In the genomic region with DNA sequence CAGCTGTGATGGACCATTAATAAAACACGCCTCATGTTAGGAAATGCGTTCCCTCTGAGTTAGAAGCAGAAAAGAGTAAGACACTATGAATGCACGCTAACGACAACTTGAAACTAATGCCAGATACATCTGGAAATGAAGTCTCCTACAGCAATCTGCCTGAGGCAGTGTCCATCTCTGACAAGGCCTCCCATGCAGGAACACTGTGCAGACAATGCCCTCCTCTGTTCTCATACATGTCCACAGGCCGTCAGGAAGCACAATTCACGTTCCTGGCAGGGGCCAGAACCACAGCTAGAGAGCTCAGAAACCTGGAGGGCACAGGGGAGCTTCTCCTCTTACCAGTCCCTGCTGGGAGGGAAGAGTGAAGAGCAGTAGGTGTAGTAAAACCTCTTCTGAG, we compare ENCODE assay signal across 15 cellular contexts. TPM values are rescaled to one million over a fixed set of nuclear protein-coding genes. Genes with fewer than 3 reads are reported as not detected.
DNase-seq lines count a peak whose midpoint lies in the region; ATAC-seq and TF ChIP-seq lines count a peak whose summit lies in the region.
"Had no signal": no experiment of that assay in that cellular context is flagged by ENCODE, and none has a peak within 500 bp of the region (broad histone marks: within the 10 kb centered on the region; RNA-seq: fewer than 3 reads in every experiment).

No MANE protein-coding gene starts in this region.

- peak overlapping the region in 1 of 8 donors; percentile 15 for H3K4me3 Mint-ChIP-seq in naive B cell
- H3K4me3 Mint-ChIP-seq: dendritic cell treated with granulocyte-macrophage colony-stimulating factor and Interleukin-4, amounts not matched to agents 40 ng/mL and 50 ng/mL, for 4 days; stimulated activated naive CD8-positive, alpha-beta T cell treated with anti-CD3 and anti-CD28 coated beads, Interleukin-15, Interleukin-2, amounts not matched to agents 100 ng/mL and 50 ng/mL, for 24 hours had no signal

- no peak overlapping the region for H3K27ac ChIP-seq in HEK293 (ENCODE audit: extremely low read depth, low read depth, low read length)
- H3K27ac ChIP-seq in psoas muscle, result no peak overlapping the region
- H3K27ac ChIP-seq: esophagus squamous epithelium, KMS-11 had no signal

- H3K9me3 Mint-ChIP-seq in naive B cell, result no peaks in the 10 kb centered on the region
- H3K9me3 Mint-ChIP-seq: activated T-cell treated with anti-CD3 and anti-CD28 coated beads, Interleukin-2, amount 50 U/mL, for 72 hours; dendritic cell treated with granulocyte-macrophage colony-stimulating factor and Interleukin-4, amounts not matched to agents 40 ng/mL and 50 ng/mL, for 4 days; nephron progenitor cell; stimulated activated naive CD8-positive, alpha-beta T cell treated with anti-CD3 and anti-CD28 coated beads, Interleukin-15, Interleukin-2, amounts not matched to agents 100 ng/mL and 50 ng/mL, for 24 hours had no signal

- no peaks in the 10 kb centered on the region for H3K27me3 Mint-ChIP-seq in naive B cell
- H3K27me3 Mint-ChIP-seq: dendritic cell treated with granulocyte-macrophage colony-stimulating factor and Interleukin-4, amounts not matched to agents 40 ng/mL and 50 ng/mL, for 4 days; stimulated activated naive CD8-positive, alpha-beta T cell treated with anti-CD3 and anti-CD28 coated beads, Interleukin-15, Interleukin-2, amounts not matched to agents 100 ng/mL and 50 ng/mL, for 24 hours had no signal

- H3K4me1 ChIP-seq in HEK293 (ENCODE audit: control insufficient read depth, insufficient read depth, low read length) (peaks cover 11% of the 10 kb centered on the region), psoas muscle (no peaks in the 10 kb centered on the region)

- H3K36me3 Mint-ChIP-seq in naive B cell, result peaks cover 15 to 16% of the 10 kb centered on the region in 2 donors

- intact Hi-C loops in psoas muscle (cut with DNase I), result no loop called here

- no peaks in the 10 kb centered on the region for H3K27me3 ChIP-seq in psoas muscle (ENCODE audit: insufficient read depth in 3 of 3, low read length in 2 of 3)
- H3K27me3 ChIP-seq: esophagus squamous epithelium had no signal

- POLR2A ChIA-PET in HEK293 (lab: Yijun Ruan, JAX), result no interaction called here

- peak overlapping the region in 4 of 6 donors; percentile 65 to 94 (median 76) for H3K27ac Mint-ChIP-seq in naive B cell
- H3K27ac Mint-ChIP-seq: dendritic cell treated with granulocyte-macrophage colony-stimulating factor and Interleukin-4, amounts not matched to agents 40 ng/mL and 50 ng/mL, for 4 days; nephron progenitor cell had no signal

- DNase-seq in Ammon's horn (ENCODE audit: low spot score), result peak; percentile 68
- peak; percentile 15 for DNase-seq in cerebellar cortex (ENCODE audit: low spot score)
- no peak for DNase-seq in naive B cell
- no peak for DNase-seq in psoas muscle
- no peak for DNase-seq in NCI-H345 (lab: John Stamatoyannopoulos, UW)
- DNase-seq: activated T-cell treated with anti-CD3 and anti-CD28 coated beads, Interleukin-2, amount 50 U/mL, for 72 hours; esophagus squamous epithelium; nephron progenitor cell; OCI-M1 had no signal

- H3K4me1 Mint-ChIP-seq in naive B cell, result peaks cover 33 to 50% (median 40%) of the 10 kb centered on the region in 3 donors

- WGBS in psoas muscle, 3 donors, result 78 to 86% (median 84%) methylated on average over 6 of the region's 6 CpGs

- H3K36me3 ChIP-seq in HEK293 (ENCODE audit: control insufficient read depth in 2 of 2, insufficient read depth in 1 of 2, low read length in 2 of 2), result peaks cover 4 to 32% of the 10 kb centered on the region in 2 experiments; a peak in 2 of 3 replicates
- peaks cover 0 to 18% of the 10 kb centered on the region in 2 donors for H3K36me3 ChIP-seq in psoas muscle (ENCODE audit: insufficient read depth in 1 of 2, low read depth in 1 of 2)

- TF ChIP-seq CTCF in HEK293 (tag by site-specific recombination; IDR thresholded peaks at IDR 0.05) (no peak), psoas muscle (IDR thresholded peaks at IDR 0.05) (no peak)

- H3K4me3 ChIP-seq in HEK293 (ENCODE audit: low read depth, low read length) (no peak overlapping the region), psoas muscle (no peak overlapping the region)
- H3K4me3 ChIP-seq: esophagus squamous epithelium had no signal

- ATAC-seq in naive B cell (ENCODE audit: low read depth in 2 of 2) (no peak), HG03159 (IDR thresholded peaks at IDR 0.05; ENCODE audit: unreplicated experiment) (no peak), psoas muscle (no peak), esophagus mucosa (no peak)
- ATAC-seq: activated T-cell treated with anti-CD3 and anti-CD28 coated beads, Interleukin-2, amount 50 U/mL, for 72 hours had no signal

- H3K9me3 ChIP-seq in HEK293 (ENCODE audit: control insufficient read depth, insufficient read depth, low read depth, low read length), result no peaks in the 10 kb centered on the region
- H3K9me3 ChIP-seq in psoas muscle, result no peaks in the 10 kb centered on the region
- H3K9me3 ChIP-seq: esophagus squamous epithelium had no signal

- CTCF ChIA-PET in HEK293 (lab: Yijun Ruan, JAX), result interaction anchor here (0.6 to 3.6 kb wide), 7 partner anchors 12 to 442 kb away, joined by 3 to 30 read pairs (median 3); partner anchors contain the start of gene POLDIP3

TF ChIP-seq in HEK293, 187 proteins besides CTCF, POLR2A, EP300 and RAD21:
- TF ChIP-seq ZNF426 (tag by site-specific recombination; IDR thresholded peaks at IDR 0.05), result no peak
- TF ChIP-seq SALL2 (tag by site-specific recombination; IDR thresholded peaks at IDR 0.05; ENCODE audit: borderline replicate concordance), result no peak
- peak; percentile 35; the same call in 1 of the 2 replicates for TF ChIP-seq ZBTB20 (tag by site-specific recombination; IDR thresholded peaks at IDR 0.05)
- peak; percentile 12 for TF ChIP-seq ZIC2 (tag by site-specific recombination; IDR thresholded peaks at IDR 0.05)
- TF ChIP-seq ZNF544 (tag by site-specific recombination; IDR thresholded peaks at IDR 0.05), result no peak
TF ChIP-seq in HEK293: peak in this region for 2.

RNA-seq across cellular contexts. Expression of gene CYP2D6, which starts 41.3 kb away (rescaled TPM):
- polyA plus RNA-seq in naive B cell (ENCODE audit: low read depth in 6 of 6), result under 1 TPM in 2 of 6 donors, not detected in 4; 0.14 to 0.61 TPM
- under 1 TPM in 3 of 4 donors, not detected in 1; 0.13 to 0.44 (median 0.26) TPM for total RNA-seq in psoas muscle
- under 1 TPM; 0.03 to 0.23 (median 0.19) TPM for polyA plus RNA-seq in psoas muscle
- total RNA-seq in esophagus mucosa, result 1.1 TPM

Comparison
In these comparisons a context has a peak if more than half of its experiments do, and no peak if none do; other contexts are left out.
1. DNase-seq: peak in Ammon's horn (single experiment) and cerebellar cortex (single experiment); none in naive B cell (single experiment), psoas muscle (0 of 2) and NCI-H345 (single experiment).